Comparison of ENCODE assay signal across 19 cellular contexts in the genomic region with DNA sequence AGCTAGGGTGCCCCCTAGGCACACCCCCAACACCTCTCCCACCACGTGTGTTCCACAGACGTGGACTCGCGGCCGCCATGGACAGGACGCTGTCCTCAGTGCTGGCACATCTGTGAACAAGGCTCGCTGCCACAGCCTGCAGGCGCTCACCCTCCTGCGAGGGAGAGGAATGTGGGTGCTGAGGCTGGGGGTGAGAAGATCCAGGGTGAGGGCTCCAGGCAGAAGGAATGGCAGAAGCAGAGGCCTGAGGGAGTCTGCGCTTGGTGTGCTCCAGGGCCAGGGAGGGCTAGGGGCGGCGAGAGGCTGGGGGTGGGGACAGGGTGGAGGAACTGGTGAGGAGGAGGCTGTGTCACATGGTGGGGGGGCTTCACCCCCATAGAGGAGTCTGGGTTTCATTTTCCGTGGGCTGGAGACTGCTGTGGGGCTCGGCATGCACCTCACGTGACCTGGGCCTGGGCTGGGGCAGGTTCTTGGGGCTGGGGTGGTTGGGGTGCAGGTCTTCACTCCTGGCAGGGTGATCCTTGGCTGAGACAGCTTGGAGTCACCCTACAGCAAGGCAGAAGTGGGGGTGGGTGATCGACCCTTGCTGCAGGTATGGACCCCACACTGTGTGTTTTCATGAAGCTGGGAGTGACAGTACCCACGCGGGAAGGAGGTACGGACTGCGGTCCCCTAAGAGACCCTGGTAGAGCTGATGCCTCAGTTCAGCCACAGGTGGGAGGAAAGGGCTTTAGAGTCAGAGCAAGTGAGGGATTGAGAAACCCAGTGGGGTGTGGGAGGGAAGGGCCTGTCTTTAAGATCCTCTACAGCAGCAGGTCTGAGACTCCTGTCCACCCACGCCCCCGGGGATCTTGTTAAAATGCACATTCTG.
DNase-seq lines count a peak whose midpoint lies in the region; ATAC-seq and TF ChIP-seq lines count a peak whose summit lies in the region.
"Had no signal": no experiment of that assay in that cellular context is flagged by ENCODE, and none has a peak within 500 bp of the region (broad histone marks: within the 10 kb centered on the region; RNA-seq: fewer than 3 reads in every experiment).

No MANE protein-coding gene starts in this region.

- H3K4me1 ChIP-seq in left ventricle myocardium inferior, result peaks cover 22% of the 10 kb centered on the region
- peaks cover 0 to 24% of the 10 kb centered on the region in 2 donors for H3K4me1 ChIP-seq in neuronal stem cell (ENCODE audit: control insufficient read depth in 2 of 2, insufficient read depth in 1 of 2, low read depth in 1 of 2, low read length in 2 of 2)

- peak overlapping the region; percentile 84 for H2BK5ac ChIP-seq in neuronal stem cell (ENCODE audit: low read length)

- H3K27ac ChIP-seq in left ventricle myocardium inferior (replicated peaks) (no peak overlapping the region), neuronal stem cell (replicated peaks; ENCODE audit: low read length) (no peak overlapping the region)

- no peak overlapping the region for H2AFZ ChIP-seq in neuronal stem cell (ENCODE audit: low read length)

- H4K91ac ChIP-seq in neuronal stem cell (ENCODE audit: low read depth, low read length, poor library complexity), result no peak overlapping the region

- H3K4ac ChIP-seq in neuronal stem cell (ENCODE audit: low read length), result no peak overlapping the region

- H3K36me3 ChIP-seq in left ventricle myocardium inferior, result no peaks in the 10 kb centered on the region
- H3K36me3 ChIP-seq in neuronal stem cell (replicated peaks in 1 of 2; ENCODE audit: control insufficient read depth in 2 of 2, insufficient read depth in 2 of 2, low read length in 2 of 2), result no peaks in the 10 kb centered on the region
- H3K36me3 ChIP-seq: BE2C, MG63 had no signal

- no CpG with 5 or more reads among the region's 22 CpGs for WGBS in neuronal stem cell (ENCODE audit: extremely low coverage in 2 of 2, insufficient read length in 2 of 2, insufficient replicate concordance in 1 of 2), 2 donors

- H3K14ac ChIP-seq in neuronal stem cell (ENCODE audit: low read length), result peak overlapping the region; percentile 97

- no peaks in the 10 kb centered on the region for H3K9me3 ChIP-seq in left ventricle myocardium inferior (replicated peaks)
- no peaks in the 10 kb centered on the region for H3K9me3 ChIP-seq in neuronal stem cell (replicated peaks in 1 of 2; ENCODE audit: control insufficient read depth in 2 of 2, insufficient read depth in 1 of 2, low read depth in 1 of 2, low read length in 2 of 2)
- H3K9me3 ChIP-seq: A549, BE2C, MG63 had no signal

- H3K27me3 Mint-ChIP-seq in brain, result peaks cover 3% of the 10 kb centered on the region
- H3K27me3 Mint-ChIP-seq in activated T-helper 17 cell treated with anti-CD3 and anti-CD28 coated beads, Interleukin-2, amount 50 U/mL, for 72 hours, result peaks cover 3% of the 10 kb centered on the region

- H3K4me3 ChIP-seq in left ventricle myocardium inferior (no peak overlapping the region), neuronal stem cell (ENCODE audit: low read length in 2 of 2) (no peak overlapping the region)
- H3K4me3 ChIP-seq: A549, K562, MG63 had no signal

- no peak overlapping the region for H3K4me2 ChIP-seq in neuronal stem cell (ENCODE audit: insufficient read depth, low read length, poor library complexity, severe bottlenecking)

- peaks cover 69% of the 10 kb centered on the region for H3K4me1 Mint-ChIP-seq in brain
- no peaks in the 10 kb centered on the region for H3K4me1 Mint-ChIP-seq in activated T-helper 17 cell treated with anti-CD3 and anti-CD28 coated beads, Interleukin-2, amount 50 U/mL, for 72 hours

- no peak overlapping the region for H3K4me3 Mint-ChIP-seq in brain
- no peak overlapping the region for H3K4me3 Mint-ChIP-seq in activated T-helper 17 cell treated with anti-CD3 and anti-CD28 coated beads, Interleukin-2, amount 50 U/mL, for 72 hours

- peak overlapping the region; percentile 69 for H3K23ac ChIP-seq in neuronal stem cell (ENCODE audit: low read depth, low read length, poor library complexity)

- H3K9me3 Mint-ChIP-seq in brain, result peaks cover 0 to 2% (median 0%) of the 10 kb centered on the region in 5 experiments
- H3K9me3 Mint-ChIP-seq in activated T-helper 17 cell treated with anti-CD3 and anti-CD28 coated beads, Interleukin-2, amount 50 U/mL, for 72 hours, result no peaks in the 10 kb centered on the region

- H2BK120ac ChIP-seq in neuronal stem cell (ENCODE audit: low read depth, low read length), result no peak overlapping the region

- peak overlapping the region; percentile 85 for H3K18ac ChIP-seq in neuronal stem cell (ENCODE audit: low read length)

- ATAC-seq in left cardiac atrium (no peak), GM19324 (IDR thresholded peaks at IDR 0.05; ENCODE audit: low FRiP score, unreplicated experiment) (no peak), GM18519 (IDR thresholded peaks at IDR 0.05; ENCODE audit: low FRiP score, unreplicated experiment) (no peak)
- no peak for ATAC-seq in activated T-helper 17 cell treated with anti-CD3 and anti-CD28 coated beads, Interleukin-2, amount 50 U/mL, for 72 hours (replicated peaks)
- ATAC-seq: K562 had no signal

- no peak overlapping the region for H3K9ac ChIP-seq in neuronal stem cell (ENCODE audit: low read depth, low read length, poor library complexity)

- intact Hi-C loops in left ventricle myocardium inferior (cut with micrococcal nuclease) (no loop called here), left cardiac atrium (cut with DNase I) (no loop called here)

- H4K8ac ChIP-seq in neuronal stem cell (ENCODE audit: low read depth, low read length), result no peak overlapping the region

- H3K27me3 ChIP-seq in left ventricle myocardium inferior (ENCODE audit: low read depth), result peaks cover 5% of the 10 kb centered on the region
- peaks cover 0 to 5% (median 0%) of the 10 kb centered on the region in 3 experiments for H3K27me3 ChIP-seq in neuronal stem cell (ENCODE audit: control insufficient read depth in 3 of 3, insufficient read depth in 3 of 3, low read depth in 1 of 3, low read length in 3 of 3)
- H3K27me3 ChIP-seq: BE2C, MG63 had no signal

- peak overlapping the region; percentile 92 for H2AK5ac ChIP-seq in neuronal stem cell (ENCODE audit: low read depth, low read length)

- H3K79me1 ChIP-seq in neuronal stem cell (ENCODE audit: low read depth, low read length), result peaks cover 3% of the 10 kb centered on the region

- H2BK12ac ChIP-seq in neuronal stem cell (ENCODE audit: low read length), result peak overlapping the region; percentile 75

- peak overlapping the region in 3 of 5 experiments; percentile 15 to 79 (median 18) for H3K27ac Mint-ChIP-seq in brain
- no peak overlapping the region for H3K27ac Mint-ChIP-seq in activated T-helper 17 cell treated with anti-CD3 and anti-CD28 coated beads, Interleukin-2, amount 50 U/mL, for 72 hours

- DNase-seq in left ventricle myocardium inferior (peak; percentile 5), left cardiac atrium (no peak), neuronal stem cell (ENCODE audit: low spot score) (no peak)
- DNase-seq: BE2C, EL, GF-D8, MG63, NCI-H1417, NCI-H1694 treated with DMSO at 0.1 percent for 48 hours, NCI-H2081 treated with DMSO at 0.1 percent for 48 hours, NCI-H2171 treated with DMSO at 0.1 percent for 48 hours, NCI-H526, OCI-M1 had no signal

- TF ChIP-seq CTCF in left ventricle myocardium inferior (IDR thresholded peaks at IDR 0.05; ENCODE audit: borderline replicate concordance) (no peak), brain (conservative IDR thresholded peaks at IDR 0.05) (no peak)

- peak overlapping the region; percentile 46 for H2BK15ac ChIP-seq in neuronal stem cell (ENCODE audit: low read length)

- H3K36me3 Mint-ChIP-seq in brain, result no peaks in the 10 kb centered on the region
- H3K36me3 Mint-ChIP-seq in activated T-helper 17 cell treated with anti-CD3 and anti-CD28 coated beads, Interleukin-2, amount 50 U/mL, for 72 hours (ENCODE audit: low read depth), result no peaks in the 10 kb centered on the region
